ENCODE assay signal across 20 cellular contexts in genomic region chr15:90203473-90203872, GRCh38. TPM values are rescaled to one million over a fixed set of nuclear protein-coding genes. Genes with fewer than 3 reads are reported as not detected.
DNase-seq lines count a peak whose midpoint lies in the region; ATAC-seq, FAIRE-seq and TF ChIP-seq lines count a peak whose summit lies in the region.
"Had no signal": no experiment of that assay in that cellular context is flagged by ENCODE, and none has a peak within 500 bp of the region (broad histone marks: within the 10 kb centered on the region; RNA-seq: fewer than 3 reads in every experiment).

No MANE protein-coding gene starts in this region.

- DNase-seq in D341Med (ENCODE audit: low spot score) (peak; percentile 3), keratinocyte (ENCODE audit: low read depth, low spot score) (no peak), smooth muscle cell (lab: John Stamatoyannopoulos, UW; ENCODE audit: unreplicated experiment) (no peak), H7 (no peak), NCI-H2227 (lab: John Stamatoyannopoulos, UW; ENCODE audit: unreplicated experiment) (no peak)
- DNase-seq: activated CD4-positive, alpha-beta T cell treated with anti-CD3 and anti-CD28 coated beads for 4 hours; activated naive CD4-positive, alpha-beta T cell treated with anti-CD3 and anti-CD28 coated beads, Interleukin-2, amount 50 U/mL, for 16 hours; DMS 273 treated with DMSO at 0.1 percent for 48 hours; NCI-H1694 treated with DMSO at 0.1 percent for 48 hours; NK-92 treated with Interleukin-12 subunit alpha and Interleukin-12 subunit beta, amount 100 ng/mL, for 24 hours; stimulated activated CD4-positive, alpha-beta T cell treated with anti-CD3 and anti-CD28 coated beads, Interleukin-15, amount 100 ng/mL, for 24 hours; stomach; T-helper 9 cell had no signal

- H3K9me3 ChIP-seq in keratinocyte (ENCODE audit: control insufficient read depth, low read depth, low read length) (no peaks in the 10 kb centered on the region), smooth muscle cell (replicated peaks; ENCODE audit: low read depth) (no peaks in the 10 kb centered on the region)
- H3K9me3 ChIP-seq: body of pancreas, HAP-1, left lung, stomach had no signal

- H3K9me1 ChIP-seq in keratinocyte (ENCODE audit: control insufficient read depth, extremely low read depth, insufficient read depth, low read length) = peaks cover 8% of the 10 kb centered on the region

- dilution Hi-C loops in keratinocyte (cut with MboI; ENCODE audit: extremely low pct_ligation_motif_present, low sequenced_read_pairs) = no loop called here

- H3K4me1 ChIP-seq in keratinocyte (ENCODE audit: control insufficient read depth, extremely low read depth, insufficient read depth, low read length) (peaks cover 42% of the 10 kb centered on the region), smooth muscle cell (ENCODE audit: low read depth) (peaks cover 14% of the 10 kb centered on the region)

- peaks cover 64% of the 10 kb centered on the region for H3K4me1 Mint-ChIP-seq in brain

- peaks cover 21% of the 10 kb centered on the region for H3K36me3 Mint-ChIP-seq in brain

- peak overlapping the region; percentile 81 to 99 (median 82) for H3K4me3 ChIP-seq in keratinocyte (ENCODE audit: control insufficient read depth in 2 of 3, extremely low read depth in 1 of 3, insufficient read depth in 2 of 3, low read depth in 1 of 3, low read length in 3 of 3)
- H3K4me3 ChIP-seq in smooth muscle cell = no peak overlapping the region
- H3K4me3 ChIP-seq in H7 (ENCODE audit: insufficient read depth, low read depth, low read length) = no peak overlapping the region
- H3K4me3 ChIP-seq: body of pancreas, left lung had no signal

- H3K79me2 ChIP-seq in keratinocyte (ENCODE audit: control insufficient read depth, insufficient read depth, low read length) = peaks cover 78% of the 10 kb centered on the region
- peaks cover 65% of the 10 kb centered on the region for H3K79me2 ChIP-seq in smooth muscle cell (ENCODE audit: low read depth)

- H3K36me3 ChIP-seq in keratinocyte (ENCODE audit: control insufficient read depth in 2 of 2, extremely low read depth in 1 of 2, insufficient read depth in 2 of 2, low read length in 2 of 2) (peaks cover 16 to 42% of the 10 kb centered on the region in 2 experiments), smooth muscle cell (ENCODE audit: low read depth) (no peaks in the 10 kb centered on the region), H7 (replicated peaks; ENCODE audit: control insufficient read depth, insufficient read depth, low read length) (no peaks in the 10 kb centered on the region; the same call in 1 of the 2 replicates)
- H3K36me3 ChIP-seq: HAP-1 had no signal

- peak overlapping the region in 1 of 5 experiments; percentile 54 for H3K27ac Mint-ChIP-seq in brain

- H4K20me1 ChIP-seq in keratinocyte (ENCODE audit: control insufficient read depth, extremely low read depth, insufficient read depth, low read length) (peaks cover 3% of the 10 kb centered on the region), smooth muscle cell (ENCODE audit: low read depth) (peaks cover 64% of the 10 kb centered on the region)

- peak overlapping the region; percentile 80 for H3K9ac ChIP-seq in keratinocyte (ENCODE audit: control insufficient read depth, extremely low read depth, insufficient read depth, low read length)
- no peak overlapping the region for H3K9ac ChIP-seq in smooth muscle cell (ENCODE audit: low read depth)

- 95% methylated on average over 7 of the region's 7 CpGs for WGBS in smooth muscle cell (ENCODE audit: low lambda C conversion rate)

- H3K27me3 ChIP-seq in keratinocyte (ENCODE audit: control insufficient read depth, extremely low read depth, insufficient read depth, low read length) = no peaks in the 10 kb centered on the region
- no peaks in the 10 kb centered on the region for H3K27me3 ChIP-seq in smooth muscle cell (ENCODE audit: low read depth)
- peaks cover 2% of the 10 kb centered on the region; the same call in 1 of the 2 replicates for H3K27me3 ChIP-seq in H7 (ENCODE audit: control insufficient read depth, insufficient read depth, low read length)
- H3K27me3 ChIP-seq: body of pancreas, left lung, stomach had no signal

- no peaks in the 10 kb centered on the region for H3K27me3 Mint-ChIP-seq in brain

- peak overlapping the region; percentile 67 for H3K27ac ChIP-seq in keratinocyte (ENCODE audit: control insufficient read depth, insufficient read depth, low read length)
- no peak overlapping the region for H3K27ac ChIP-seq in smooth muscle cell (ENCODE audit: low read depth)
- H3K27ac ChIP-seq: body of pancreas, left lung, stomach had no signal

- H3K9me3 Mint-ChIP-seq in brain = no peaks in the 10 kb centered on the region

- no peak overlapping the region for H2AFZ ChIP-seq in keratinocyte (ENCODE audit: control insufficient read depth, low read length)
- H2AFZ ChIP-seq in smooth muscle cell (ENCODE audit: low read depth) = no peak overlapping the region

- ATAC-seq in GM18861 (IDR thresholded peaks at IDR 0.05; ENCODE audit: unreplicated experiment) (no peak), HG03378 (IDR thresholded peaks at IDR 0.05; ENCODE audit: unreplicated experiment) (no peak)
- ATAC-seq: body of pancreas, left lung had no signal

- TF ChIP-seq CTCF in brain (conservative IDR thresholded peaks at IDR 0.05) (no peak), keratinocyte (optimal IDR thresholded peaks at IDR 0.05 in 1 of 3, IDR thresholded peaks at IDR 0.05 in 1 of 3, conservative IDR thresholded peaks at IDR 0.05 in 1 of 3; ENCODE audit: extremely low read depth in 1 of 3, insufficient read depth in 2 of 3, low read length in 3 of 3) (no peak), smooth muscle cell (IDR thresholded peaks at IDR 0.05; ENCODE audit: borderline replicate concordance, insufficient read depth, poor library complexity, severe bottlenecking) (no peak)

- FAIRE-seq in keratinocyte (lab: Jason Lieb, UNC) = no peak

- peak overlapping the region; percentile 89 to 96 (median 92) for H3K4me3 Mint-ChIP-seq in brain

- peaks cover 15% of the 10 kb centered on the region for H3F3A ChIP-seq in smooth muscle cell (ENCODE audit: low read depth)

- H3K4me2 ChIP-seq in keratinocyte (ENCODE audit: control insufficient read depth, extremely low read depth, insufficient read depth, low read depth, low read length) (peak overlapping the region; percentile 94), smooth muscle cell (peak overlapping the region; percentile 100)

RNA-seq across cellular contexts. Expression of gene SEMA4B, which starts 2.3 kb away (rescaled TPM):
- 24.1 TPM for polyA plus RNA-seq in brain (ENCODE audit: insufficient read depth, low read depth, low replicate concordance)
- polyA plus RNA-seq in keratinocyte = 58.7 to 95.1 TPM (median 72.7 TPM) in 3 replicates
- 14.0 TPM for polyA plus RNA-seq in keratinocyte (2011; ENCODE audit: low read depth)
- polyA plus RNA-seq in keratinocyte (2011; cell fraction: cytosol; rRNA removed) = 21.2 and 40.8 TPM in 2 replicates
- 116 and 175 TPM in 2 replicates for polyA plus RNA-seq in keratinocyte (2011; cell fraction: nucleus; rRNA removed)
- 41.9 and 85.6 TPM in 2 replicates for polyA plus RNA-seq in keratinocyte (2012; ENCODE audit: low replicate concordance)
- polyA minus RNA-seq in keratinocyte = 129 to 210 TPM (median 133 TPM) in 3 replicates
- polyA minus RNA-seq in keratinocyte (2011; cell fraction: cytosol; rRNA and poly(A)+ RNA removed) = 184 TPM
- polyA minus RNA-seq in keratinocyte (2011; cell fraction: nucleus; rRNA and poly(A)+ RNA removed) = 289 and 325 TPM in 2 replicates
- total RNA-seq in smooth muscle cell = 26.5 and 29.6 TPM in 2 replicates
- 51.4 and 57.1 TPM in 2 replicates for polyA plus RNA-seq in smooth muscle cell
- 53.0 and 61.0 TPM in 2 replicates for total RNA-seq in H7 (2014; rRNA removed; shearing (Covaris generic))

RNA-seq across cellular contexts. Expression of gene CIB1, which starts 30.3 kb away (rescaled TPM):
- polyA plus RNA-seq in brain (ENCODE audit: insufficient read depth, low read depth, low replicate concordance) (40.0 TPM), keratinocyte (70.9 to 83.0 TPM (median 80.6 TPM) in 3 replicates), smooth muscle cell (110 and 132 TPM in 2 replicates)
- polyA plus RNA-seq in keratinocyte (2011; ENCODE audit: low read depth) = 33.8 TPM
- polyA plus RNA-seq in keratinocyte (2011; cell fraction: cytosol; rRNA removed) = 51.8 and 74.3 TPM in 2 replicates
- polyA plus RNA-seq in keratinocyte (2011; cell fraction: nucleus; rRNA removed) = 46.8 and 61.8 TPM in 2 replicates
- 54.8 and 97.3 TPM in 2 replicates for polyA plus RNA-seq in keratinocyte (2012; ENCODE audit: low replicate concordance)
- 35.8 to 66.9 TPM (median 47.6 TPM) in 3 replicates for polyA minus RNA-seq in keratinocyte
- polyA minus RNA-seq in keratinocyte (2011; cell fraction: cytosol; rRNA and poly(A)+ RNA removed) = 38.2 TPM
- polyA minus RNA-seq in keratinocyte (2011; cell fraction: nucleus; rRNA and poly(A)+ RNA removed) = 8.5 and 8.9 TPM in 2 replicates
- total RNA-seq in smooth muscle cell = 33.9 and 37.3 TPM in 2 replicates
- total RNA-seq in H7 (2014; rRNA removed; shearing (Covaris generic)) = 16.3 and 21.2 TPM in 2 replicates

RNA-seq across cellular contexts. Expression of gene GDPGP1, which starts 30.5 kb away (rescaled TPM):
- polyA plus RNA-seq in brain (ENCODE audit: insufficient read depth, low read depth, low replicate concordance) (0.76 TPM), keratinocyte (0.92 to 2.7 TPM (median 1.0 TPM) in 3 replicates), smooth muscle cell (0.21 and 1.2 TPM in 2 replicates)
- polyA plus RNA-seq in keratinocyte (2011; ENCODE audit: low read depth) = not detected
- polyA plus RNA-seq in keratinocyte (2011; cell fraction: cytosol; rRNA removed) = 0.90 and 1.2 TPM in 2 replicates
- 3.4 TPM in 2 replicates for polyA plus RNA-seq in keratinocyte (2011; cell fraction: nucleus; rRNA removed)
- 0.28 and 1.9 TPM in 2 replicates for polyA plus RNA-seq in keratinocyte (2012; ENCODE audit: low replicate concordance)
- polyA minus RNA-seq in keratinocyte = 3.2 to 10.8 TPM (median 4.1 TPM) in 3 replicates
- 3.8 TPM for polyA minus RNA-seq in keratinocyte (2011; cell fraction: cytosol; rRNA and poly(A)+ RNA removed)
- 4.0 and 4.6 TPM in 2 replicates for polyA minus RNA-seq in keratinocyte (2011; cell fraction: nucleus; rRNA and poly(A)+ RNA removed)
- 0.09 and 0.40 TPM in 2 replicates for total RNA-seq in smooth muscle cell
- total RNA-seq in H7 (2014; rRNA removed; shearing (Covaris generic)) = 5.2 and 5.8 TPM in 2 replicates

RNA-seq across cellular contexts. Expression of gene TTLL13, which starts 45.9 kb away (rescaled TPM):
- polyA plus RNA-seq in brain (ENCODE audit: insufficient read depth, low read depth, low replicate concordance) (not detected), keratinocyte (0.05 to 0.09 TPM (median 0.07 TPM) in 3 replicates), smooth muscle cell (0.15 and 0.19 TPM in 2 replicates)
- not detected for polyA plus RNA-seq in keratinocyte (2011; ENCODE audit: low read depth)
- polyA plus RNA-seq in keratinocyte (2011; cell fraction: cytosol; rRNA removed) = 0.05 and 0.10 TPM in 2 replicates
- 0.07 and 0.22 TPM in 2 replicates for polyA plus RNA-seq in keratinocyte (2011; cell fraction: nucleus; rRNA removed)
- polyA plus RNA-seq in keratinocyte (2012; ENCODE audit: low replicate concordance) = not detected in 2 replicates
- 0.22 TPM in 1 of 3 replicates, not detected in the others for polyA minus RNA-seq in keratinocyte
- polyA minus RNA-seq in keratinocyte (2011; cell fraction: cytosol; rRNA and poly(A)+ RNA removed) = not detected
- polyA minus RNA-seq in keratinocyte (2011; cell fraction: nucleus; rRNA and poly(A)+ RNA removed) = not detected in 2 replicates
- 0.36 TPM in 1 of 2 replicates, not detected in the other for total RNA-seq in smooth muscle cell
- total RNA-seq in H7 (2014; rRNA removed; shearing (Covaris generic)) = 0.07 and 0.14 TPM in 2 replicates
- total RNA-seq: body of pancreas, posterior vena cava, stomach had no signal

Comparison
In these comparisons a context has a peak if more than half of its experiments do, and no peak if none do; other contexts are left out.
1. H3K4me3 ChIP-seq: peak in keratinocyte (3 of 3); none in smooth muscle cell (single experiment) and H7 (single experiment).